ENCODE assay signal across 1 cellular context in the genomic region with DNA sequence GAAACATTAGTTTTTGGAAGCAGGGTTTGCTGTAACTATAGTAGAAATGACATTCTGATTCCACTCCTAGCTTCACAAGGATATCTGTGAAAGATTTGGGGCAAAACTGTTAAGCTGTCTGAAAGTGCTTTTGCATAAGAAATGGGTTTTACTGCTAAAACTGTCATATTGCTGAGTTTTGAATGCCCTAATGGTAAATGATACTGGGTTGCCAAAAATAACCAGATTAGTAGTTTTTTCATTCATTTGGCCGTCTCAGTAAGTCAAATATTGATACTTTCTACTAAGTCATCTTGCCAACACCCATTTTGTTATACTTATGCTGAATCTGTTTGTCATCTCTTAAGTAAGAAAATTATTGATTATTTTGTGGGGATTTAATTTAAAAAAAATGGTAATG.
A peak's percentile ranks its signal among the peaks of the same experiment; 100 is the strongest.
TF ChIP-seq lines count a peak whose summit lies in the region.

No MANE protein-coding gene starts in this region.

TF ChIP-seq in K562, 482 proteins besides CTCF, POLR2A, EP300 and RAD21:
- no peak for TF ChIP-seq ZNF583 (CRISPR knock-in tag; IDR thresholded peaks at IDR 0.05)
- peak; percentile 0; the same call in 1 of the 2 replicates for TF ChIP-seq C11orf30 (IDR thresholded peaks at IDR 0.05; ENCODE audit: low read depth)
